In the genomic region with DNA sequence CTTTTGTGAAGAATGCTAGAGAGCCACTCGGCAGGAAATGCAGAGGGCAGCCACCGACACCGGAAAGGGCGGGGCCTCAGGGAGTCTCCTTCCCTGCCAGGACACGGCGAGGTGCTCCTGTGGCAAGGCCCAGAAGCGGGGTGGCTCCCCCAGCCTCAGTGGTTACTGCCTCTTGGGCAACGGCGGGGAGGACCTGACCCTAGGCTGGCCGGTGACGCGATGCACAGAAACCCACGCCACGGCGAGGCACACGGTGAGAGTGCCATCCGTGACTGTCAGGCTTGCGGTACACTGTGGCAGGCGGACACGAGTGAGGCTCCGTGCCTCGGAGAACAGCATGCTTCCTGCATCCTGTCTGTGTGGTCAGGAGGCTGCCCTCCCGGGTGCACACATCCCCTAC, we compare ENCODE assay signal across 16 cellular contexts. TPM values are rescaled to one million over a fixed set of nuclear protein-coding genes. Genes with fewer than 3 reads are reported as not detected.
DNase-seq lines count a peak whose midpoint lies in the region; ATAC-seq and TF ChIP-seq lines count a peak whose summit lies in the region.
"Had no signal": no experiment of that assay in that cellular context is flagged by ENCODE, and none has a peak within 500 bp of the region (broad histone marks: within the 10 kb centered on the region; RNA-seq: fewer than 3 reads in every experiment).

No MANE protein-coding gene starts in this region.

- peaks cover 59% of the 10 kb centered on the region for H3K36me3 Mint-ChIP-seq in T-cell
- peaks cover 46% of the 10 kb centered on the region for H3K36me3 Mint-ChIP-seq in effector memory CD8-positive, alpha-beta T cell (ENCODE audit: insufficient read depth)

- peak overlapping the region; percentile 83 to 89 for H3K27ac Mint-ChIP-seq in T-cell
- peak overlapping the region; percentile 86 to 92 for H3K27ac Mint-ChIP-seq in effector memory CD8-positive, alpha-beta T cell
- H3K27ac Mint-ChIP-seq: activated B cell treated with CpG ODN at 0.5 μM for 24 hours had no signal

- ATAC-seq in T-cell (replicated peaks in 1 of 4) (peak; percentile 66 to 80 (median 78)), HG03280 (IDR thresholded peaks at IDR 0.05; ENCODE audit: unreplicated experiment) (no peak), HG02759 (IDR thresholded peaks at IDR 0.05; ENCODE audit: unreplicated experiment) (no peak)
- ATAC-seq in effector memory CD8-positive, alpha-beta T cell (replicated peaks): peak; percentile 88
- ATAC-seq: gastroesophageal sphincter had no signal

- H3K4me3 Mint-ChIP-seq in T-cell: peak overlapping the region; percentile 50 to 66 (median 55)
- peak overlapping the region; percentile 58 to 72 for H3K4me3 Mint-ChIP-seq in effector memory CD8-positive, alpha-beta T cell
- H3K4me3 Mint-ChIP-seq: activated B cell treated with CpG ODN at 0.5 μM for 24 hours had no signal

- TF ChIP-seq POLR2A in erythroblast (IDR thresholded peaks at IDR 0.05; ENCODE audit: low read length): no peak

- no peaks in the 10 kb centered on the region for H3K27me3 Mint-ChIP-seq in T-cell
- no peaks in the 10 kb centered on the region for H3K27me3 Mint-ChIP-seq in effector memory CD8-positive, alpha-beta T cell
- H3K27me3 Mint-ChIP-seq: activated B cell treated with CpG ODN at 0.5 μM for 24 hours had no signal

- CTCF ChIA-PET in T-cell (lab: Charles Lee): interaction anchor here (0.5 to 1.2 kb wide), 2 partner anchors 43 to 71 kb away, joined by 3 to 4 read pairs; no protein-coding TSS in a partner anchor

- no peaks in the 10 kb centered on the region for H3K9me3 Mint-ChIP-seq in T-cell
- H3K9me3 Mint-ChIP-seq in effector memory CD8-positive, alpha-beta T cell: no peaks in the 10 kb centered on the region
- H3K9me3 Mint-ChIP-seq: activated B cell treated with CpG ODN at 0.5 μM for 24 hours had no signal

- H3K4me1 Mint-ChIP-seq in T-cell: peaks cover 22 to 41% (median 34%) of the 10 kb centered on the region in 3 donors
- H3K4me1 Mint-ChIP-seq in effector memory CD8-positive, alpha-beta T cell (ENCODE audit: low read depth in 2 of 2): peaks cover 16 to 33% of the 10 kb centered on the region in 2 donors
- H3K4me1 Mint-ChIP-seq: activated B cell treated with CpG ODN at 0.5 μM for 24 hours had no signal

- DNase-seq in T-cell: peak in 33 of 34 experiments; percentile 24 to 66 (median 46)
- DNase-seq in activated T-cell treated with anti-CD3 and anti-CD28 coated beads for 48 hours (ENCODE audit: low read depth): peak; percentile 49
- DNase-seq in effector memory CD8-positive, alpha-beta T cell: peak; percentile 54 to 62 (median 60)
- peak; percentile 25 to 32 for DNase-seq in stimulated activated CD8-positive, alpha-beta memory T cell treated with anti-CD3 and anti-CD28 coated beads, Interleukin-15, amount 100 ng/mL, for 4 hours (ENCODE audit: low read depth in 2 of 2)
- no peak for DNase-seq in erythroblast (lab: John Stamatoyannopoulos, UW)
- DNase-seq in GM19238 (ENCODE audit: insufficient read length, low spot score): no peak
- DNase-seq: activated B cell treated with CpG ODN at 0.5 μM for 24 hours, cerebellar nuclear complex, COR-L47, NCI-H146, PC-9, sigmoid colon had no signal

- POLR2A ChIA-PET in T-cell (lab: Charles Lee): no interaction called here

RNA-seq across cellular contexts. Expression of gene ZAP70, which starts 47.8 kb away (rescaled TPM):
- 100 to 1,000 TPM; 449 to 534 (median 468) TPM for total RNA-seq in T-cell
- total RNA-seq: lung microvascular endothelial cell, PC-9 had no signal

Comparison
In these comparisons a context has a peak if more than half of its experiments do, and no peak if none do; other contexts are left out.
1. ATAC-seq: peak in T-cell (4 of 4) and effector memory CD8-positive, alpha-beta T cell (single experiment); none in HG03280 (single experiment) and HG02759 (single experiment).
2. DNase-seq: peak in T-cell (33 of 34), activated T-cell treated with anti-CD3 and anti-CD28 coated beads for 48 hours (single experiment), effector memory CD8-positive, alpha-beta T cell (3 of 3) and stimulated activated CD8-positive, alpha-beta memory T cell treated with anti-CD3 and anti-CD28 coated beads, Interleukin-15, amount 100 ng/mL, for 4 hours (2 of 2); none in erythroblast (0 of 2) and GM19238 (single experiment).